9 cellular contexts compared by ENCODE assay signal in genomic region chr16:27230562-27230991, GRCh38. TPM values are rescaled to one million over a fixed set of nuclear protein-coding genes. Genes with fewer than 3 reads are reported as not detected.
DNase-seq lines count a peak whose midpoint lies in the region; ATAC-seq lines count a peak whose summit lies in the region.
"Had no signal": no experiment of that assay in that cellular context is flagged by ENCODE, and none has a peak within 500 bp of the region (broad histone marks: within the 10 kb centered on the region; RNA-seq: fewer than 3 reads in every experiment).

No MANE protein-coding gene starts in this region.

- H3K27me3 Mint-ChIP-seq in naive thymus-derived CD8-positive, alpha-beta T cell: no peaks in the 10 kb centered on the region
- H3K27me3 Mint-ChIP-seq: brain had no signal

- H3K4me3 Mint-ChIP-seq in naive thymus-derived CD8-positive, alpha-beta T cell: peak overlapping the region; percentile 66 to 91 (median 84)
- H3K4me3 Mint-ChIP-seq: brain had no signal

- intact Hi-C loops in left cardiac atrium (cut with DNase I) (loop anchor here in 1 of 2 donors (5.0 kb wide), 1 partner anchor 137 kb away; no protein-coding TSS in a partner anchor), Right ventricle myocardium inferior (cut with DNase I) (loop anchor here (5.0 kb wide), 1 partner anchor 97 kb away; no protein-coding TSS in a partner anchor), sciatic nerve (cut with DNase I) (no loop called here)

- peak overlapping the region; percentile 96 to 100 (median 98) for H3K27ac Mint-ChIP-seq in naive thymus-derived CD8-positive, alpha-beta T cell

- ATAC-seq in left cardiac atrium (peak in 1 of 2 donors; percentile 7), Right ventricle myocardium inferior (no peak), sciatic nerve (no peak)
- ATAC-seq in naive thymus-derived CD8-positive, alpha-beta T cell: peak; percentile 57 to 58

- POLR2A ChIA-PET in naive thymus-derived CD8-positive, alpha-beta T cell (lab: Charles Lee): interaction anchor here (0.6 to 10.8 kb wide), 30 partner anchors 8 to 285 kb away, joined by 3 to 156 read pairs (median 6); partner anchors contain the start of genes IL21R, KDM8 and NSMCE1

- H3K9me3 Mint-ChIP-seq in naive thymus-derived CD8-positive, alpha-beta T cell: no peaks in the 10 kb centered on the region
- H3K9me3 Mint-ChIP-seq: brain had no signal

- peak; percentile 29 for DNase-seq in left cardiac atrium
- DNase-seq in Right ventricle myocardium inferior (ENCODE audit: missing footprints): no peak
- peak; percentile 82 for DNase-seq in activated T-cell treated with anti-CD3 and anti-CD28 coated beads, Interleukin-2, amount 50 U/mL, for 1 hour
- DNase-seq in naive thymus-derived CD8-positive, alpha-beta T cell: peak; percentile 53 to 90 (median 76)
- DNase-seq in NCI-H1436 (lab: John Stamatoyannopoulos, UW): no peak
- no peak for DNase-seq in NCI-H1105 (lab: John Stamatoyannopoulos, UW)
- no peak for DNase-seq in NCI-H2171 (lab: John Stamatoyannopoulos, UW)
- DNase-seq in sciatic nerve (ENCODE audit: low spot score): no peak

- peaks cover 0 to 12% (median 4%) of the 10 kb centered on the region in 3 donors for H3K36me3 Mint-ChIP-seq in naive thymus-derived CD8-positive, alpha-beta T cell

- H3K4me1 Mint-ChIP-seq in naive thymus-derived CD8-positive, alpha-beta T cell: peaks cover 41 to 90% (median 86%) of the 10 kb centered on the region in 4 donors

RNA-seq across cellular contexts. Expression of gene KDM8, which starts 27.3 kb away (rescaled TPM):
- total RNA-seq in left cardiac atrium: 1 to 10 TPM; 3.0 to 4.2 TPM
- total RNA-seq in Right ventricle myocardium inferior: 3.5 TPM
- 10 to 100 TPM; 27.7 to 35.0 TPM for total RNA-seq in naive thymus-derived CD8-positive, alpha-beta T cell
- 1 to 10 TPM; 3.8 to 6.2 (median 5.6) TPM for polyA plus RNA-seq in naive thymus-derived CD8-positive, alpha-beta T cell
- 8.3 TPM for total RNA-seq in sciatic nerve

RNA-seq across cellular contexts. Expression of gene NSMCE1, which starts 38.0 kb away (rescaled TPM):
- total RNA-seq in left cardiac atrium: 10 to 100 TPM; 31.5 to 32.6 TPM
- 35.8 TPM for total RNA-seq in Right ventricle myocardium inferior
- total RNA-seq in naive thymus-derived CD8-positive, alpha-beta T cell: 10 to 100 TPM; 81.8 to 85.0 TPM
- polyA plus RNA-seq in naive thymus-derived CD8-positive, alpha-beta T cell: 100 to 1,000 TPM; 177 to 209 (median 185) TPM
- 39.5 TPM for total RNA-seq in sciatic nerve

Comparison
In these comparisons a context has a peak if more than half of its experiments do, and no peak if none do; other contexts are left out.
1. DNase-seq: peak in left cardiac atrium (single experiment), activated T-cell treated with anti-CD3 and anti-CD28 coated beads, Interleukin-2, amount 50 U/mL, for 1 hour (single experiment) and naive thymus-derived CD8-positive, alpha-beta T cell (10 of 10); none in Right ventricle myocardium inferior (single experiment), NCI-H1436 (single experiment), NCI-H1105 (single experiment), NCI-H2171 (single experiment) and sciatic nerve (single experiment).
2. ATAC-seq: peak in naive thymus-derived CD8-positive, alpha-beta T cell (2 of 2); none in Right ventricle myocardium inferior (single experiment) and sciatic nerve (single experiment).